In the genomic region with DNA sequence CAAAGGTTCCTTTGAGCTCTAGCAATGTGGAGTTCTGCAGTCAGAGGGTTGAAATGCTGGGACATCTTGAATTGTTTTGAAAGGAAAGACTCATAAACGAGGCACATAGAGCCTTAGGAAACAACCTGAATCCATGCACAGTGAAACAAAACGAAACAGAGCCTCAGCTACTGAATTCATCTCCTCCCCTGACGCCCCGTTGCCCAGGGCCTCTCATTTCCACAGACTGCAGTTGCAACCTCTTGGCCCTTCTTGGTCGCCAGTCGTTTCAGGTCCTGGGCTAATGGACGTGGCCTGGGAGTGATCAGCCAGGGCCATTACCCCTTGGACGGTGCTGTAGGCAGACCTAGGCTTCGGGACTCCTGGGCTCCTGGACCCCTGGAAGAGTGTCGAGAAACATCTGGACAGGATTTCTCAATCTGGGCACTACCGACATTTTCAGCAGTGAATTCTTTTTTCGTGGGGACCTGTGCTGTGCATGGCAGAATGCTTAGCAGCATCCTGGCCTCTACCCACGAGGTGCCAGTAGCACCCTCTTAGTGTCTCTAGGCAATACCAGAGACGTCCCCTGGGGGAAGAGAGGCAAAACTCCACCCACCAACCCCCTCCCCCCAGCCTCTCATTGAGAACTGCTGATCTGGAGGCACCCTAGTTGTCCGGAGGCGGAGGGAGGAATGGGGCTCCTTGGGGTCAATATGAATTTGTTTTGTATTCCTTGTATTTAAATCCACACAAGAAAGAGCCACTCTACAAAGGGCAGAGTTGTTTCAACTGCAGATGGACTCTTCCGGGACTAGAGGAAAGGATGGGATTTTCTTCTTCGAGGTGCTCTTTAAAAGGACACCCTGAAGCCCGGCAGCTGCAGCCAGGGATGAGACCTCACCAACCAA, we compare ENCODE assay signal across 8 cellular contexts. TPM values are rescaled to one million over a fixed set of nuclear protein-coding genes. Genes with fewer than 3 reads are reported as not detected.
DNase-seq lines count a peak whose midpoint lies in the region; TF ChIP-seq lines count a peak whose summit lies in the region.

No MANE protein-coding gene starts in this region.

- no peaks in the 10 kb centered on the region for H3K27me3 Mint-ChIP-seq in activated naive CD8-positive, alpha-beta T cell
- H3K27me3 Mint-ChIP-seq in nephron progenitor cell (ENCODE audit: low read depth, poor library complexity), result peaks cover 34% of the 10 kb centered on the region

- TF ChIP-seq CTCF in GM12865 (IDR thresholded peaks at IDR 0.05; ENCODE audit: insufficient read depth, low read depth, low read length, missing control alignments) (no peak), nephron progenitor cell (IDR thresholded peaks at IDR 0.05) (no peak)

- DNase-seq in GM12865 (ENCODE audit: low read depth), result peak; percentile 21
- peak; percentile 28 for DNase-seq in NCI-H1105 treated with DMSO at 0.1 percent for 48 hours (lab: John Stamatoyannopoulos, UW)
- DNase-seq in nephron progenitor cell, result no peak
- DNase-seq in NCI-H446 treated with DMSO at 0.1 percent for 48 hours (lab: John Stamatoyannopoulos, UW), result no peak
- no peak for DNase-seq in NCI-H524 treated with DMSO at 0.1 percent for 48 hours (lab: John Stamatoyannopoulos, UW)
- no peak for DNase-seq in dermis blood vessel endothelial cell
- no peak for DNase-seq in T1000 (lab: John Stamatoyannopoulos, UW)

- peak overlapping the region; percentile 50 for H3K27ac Mint-ChIP-seq in activated naive CD8-positive, alpha-beta T cell
- H3K27ac Mint-ChIP-seq in nephron progenitor cell, result no peak overlapping the region

- peaks cover 10% of the 10 kb centered on the region for H3K9me3 Mint-ChIP-seq in activated naive CD8-positive, alpha-beta T cell (ENCODE audit: low read depth)
- H3K9me3 Mint-ChIP-seq in nephron progenitor cell, result peaks cover 10% of the 10 kb centered on the region

- H3K36me3 Mint-ChIP-seq in activated naive CD8-positive, alpha-beta T cell, result no peaks in the 10 kb centered on the region
- H3K36me3 Mint-ChIP-seq in nephron progenitor cell (ENCODE audit: low read depth), result peaks cover 6% of the 10 kb centered on the region

- peaks cover 8% of the 10 kb centered on the region for H3K4me1 Mint-ChIP-seq in activated naive CD8-positive, alpha-beta T cell (ENCODE audit: low read depth)
- peaks cover 52% of the 10 kb centered on the region for H3K4me1 Mint-ChIP-seq in nephron progenitor cell

- H3K4me3 Mint-ChIP-seq in activated naive CD8-positive, alpha-beta T cell, result peak overlapping the region; percentile 90
- H3K4me3 Mint-ChIP-seq in nephron progenitor cell, result peak overlapping the region; percentile 59

- no peak overlapping the region; the same call in 1 of the 2 replicates for H3K4me3 ChIP-seq in GM12865 (ENCODE audit: low read depth, low read length)

RNA-seq across cellular contexts. Expression of gene TMEM242, which starts 50.2 kb away (rescaled TPM):
- total RNA-seq in dermis blood vessel endothelial cell, result 6.2 and 7.5 TPM in 2 replicates

Comparison
In these comparisons a context has a peak if more than half of its experiments do, and no peak if none do; other contexts are left out.
1. DNase-seq: peak in GM12865 (single experiment) and NCI-H1105 treated with DMSO at 0.1 percent for 48 hours (single experiment); none in nephron progenitor cell (single experiment), NCI-H446 treated with DMSO at 0.1 percent for 48 hours (single experiment), NCI-H524 treated with DMSO at 0.1 percent for 48 hours (single experiment), dermis blood vessel endothelial cell (single experiment) and T1000 (single experiment).